Comparison of ENCODE assay signal across 19 cellular contexts in the genomic region with DNA sequence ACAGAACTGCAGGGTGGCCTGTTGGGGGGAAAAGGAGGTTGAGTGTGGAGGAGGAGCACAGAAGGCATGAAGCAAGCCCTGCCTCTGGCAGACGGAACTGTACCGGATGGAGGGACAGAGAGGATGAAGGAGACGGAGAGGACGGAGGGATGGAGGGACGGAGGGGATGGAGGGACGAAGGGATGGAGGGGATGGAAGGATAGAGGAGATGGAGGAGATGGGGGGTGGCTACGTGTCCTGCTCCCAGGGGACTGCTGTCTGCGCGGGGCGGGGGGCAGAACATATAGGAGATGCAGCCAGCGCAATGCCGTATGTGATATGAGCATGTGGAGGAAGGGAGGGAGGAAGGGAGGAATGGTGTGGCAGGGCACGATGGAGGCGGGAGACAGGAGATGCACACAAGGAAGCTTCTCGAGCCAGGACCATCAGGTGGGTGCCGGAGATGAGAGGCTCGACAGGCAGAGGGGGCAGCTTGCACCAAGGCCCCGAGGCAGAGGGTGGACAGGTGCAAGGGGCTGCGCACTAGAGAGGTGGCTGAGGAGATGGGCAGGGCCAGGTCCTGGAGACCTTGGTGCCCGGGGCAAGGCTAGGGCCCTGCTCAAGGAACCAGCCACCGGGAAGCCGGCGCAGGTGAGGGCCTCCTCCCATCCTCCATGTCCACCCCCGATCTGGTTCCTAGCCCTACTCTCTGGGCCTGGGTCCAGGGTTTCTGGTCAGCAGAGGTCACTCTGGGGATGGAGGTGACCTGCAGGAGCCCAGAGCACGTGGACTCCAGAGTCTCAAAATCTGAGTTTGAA. TPM values are rescaled to one million over a fixed set of nuclear protein-coding genes. Genes with fewer than 3 reads are reported as not detected.
DNase-seq lines count a peak whose midpoint lies in the region; TF ChIP-seq lines count a peak whose summit lies in the region.
"Had no signal": no experiment of that assay in that cellular context is flagged by ENCODE, and none has a peak within 500 bp of the region (broad histone marks: within the 10 kb centered on the region; RNA-seq: fewer than 3 reads in every experiment).

No MANE protein-coding gene starts in this region.

- H2BK12ac ChIP-seq in mesenchymal stem cell (ENCODE audit: low read length in 2 of 2) = no peak overlapping the region

- peaks cover 77 to 87% of the 10 kb centered on the region in 2 experiments for H3K36me3 ChIP-seq in mesenchymal stem cell (ENCODE audit: control insufficient read depth in 1 of 2, insufficient read depth in 2 of 2, low read depth in 1 of 2, low read length in 2 of 2)
- H3K36me3 ChIP-seq in tibial artery = peaks cover 48 to 83% (median 79%) of the 10 kb centered on the region in 3 donors
- peaks cover 7% of the 10 kb centered on the region for H3K36me3 ChIP-seq in colonic mucosa

- H3K27ac Mint-ChIP-seq in HFFc6 = peak overlapping the region; percentile 52; the same call in 1 of the 2 replicates
- peak overlapping the region; percentile 58 for H3K27ac Mint-ChIP-seq in activated T-helper 1 cell treated with anti-CD3 and anti-CD28 coated beads, Interleukin-12 subunit alpha, Interleukin-12 subunit beta, Interleukin-2, Interleukin-4 antibody, amounts not matched to agents 30 ng/mL and 10 ng/mL and 1 ng/mL, durations not matched to agents 14 hours and 24 hours and 36 hours
- H3K27ac Mint-ChIP-seq: activated CD4-positive, alpha-beta T cell treated with anti-CD3 and anti-CD28 coated beads, Interleukin-2, amount 10 ng/mL, durations not matched to agents 24 days and 14 days; activated naive CD8-positive, alpha-beta T cell treated with anti-CD3 and anti-CD28 coated beads, Interleukin-2, amount 50 U/mL, for 24 hours; activated T-cell treated with anti-CD3 and anti-CD28 coated beads, Interleukin-2, amount 50 U/mL, for 24 hours; stimulated activated naive CD8-positive, alpha-beta T cell treated with anti-CD3 and anti-CD28 coated beads, Interleukin-15, amount 100 ng/mL, for 72 hours had no signal

- H3K79me1 ChIP-seq in mesenchymal stem cell (replicated peaks; ENCODE audit: low read length, poor library complexity, severe bottlenecking) = peaks cover 28% of the 10 kb centered on the region

- H3K9me3 Mint-ChIP-seq in HFFc6 = no peaks in the 10 kb centered on the region
- H3K9me3 Mint-ChIP-seq in activated T-helper 1 cell treated with anti-CD3 and anti-CD28 coated beads, Interleukin-12 subunit alpha, Interleukin-12 subunit beta, Interleukin-2, Interleukin-4 antibody, amounts not matched to agents 30 ng/mL and 10 ng/mL and 1 ng/mL, durations not matched to agents 14 hours and 24 hours and 36 hours = no peaks in the 10 kb centered on the region
- H3K9me3 Mint-ChIP-seq: activated CD4-positive, alpha-beta T cell treated with anti-CD3 and anti-CD28 coated beads, Interleukin-2, amount 10 ng/mL, durations not matched to agents 24 days and 14 days; activated naive CD8-positive, alpha-beta T cell treated with anti-CD3 and anti-CD28 coated beads, Interleukin-2, amount 50 U/mL, for 24 hours; activated T-cell treated with anti-CD3 and anti-CD28 coated beads, Interleukin-2, amount 50 U/mL, for 24 hours; stimulated activated naive CD8-positive, alpha-beta T cell treated with anti-CD3 and anti-CD28 coated beads, Interleukin-15, amount 100 ng/mL, for 72 hours had no signal

- no peaks in the 10 kb centered on the region for H3K27me3 ChIP-seq in mesenchymal stem cell (ENCODE audit: control insufficient read depth in 1 of 2, insufficient read depth in 1 of 2, low read length in 2 of 2)
- no peaks in the 10 kb centered on the region for H3K27me3 ChIP-seq in tibial artery
- no peaks in the 10 kb centered on the region for H3K27me3 ChIP-seq in colonic mucosa
- H3K27me3 ChIP-seq: body of pancreas had no signal

- no peak overlapping the region for H3K4me3 Mint-ChIP-seq in HFFc6
- H3K4me3 Mint-ChIP-seq in activated T-helper 1 cell treated with anti-CD3 and anti-CD28 coated beads, Interleukin-12 subunit alpha, Interleukin-12 subunit beta, Interleukin-2, Interleukin-4 antibody, amounts not matched to agents 30 ng/mL and 10 ng/mL and 1 ng/mL, durations not matched to agents 14 hours and 24 hours and 36 hours = no peak overlapping the region
- H3K4me3 Mint-ChIP-seq: activated CD4-positive, alpha-beta T cell treated with anti-CD3 and anti-CD28 coated beads, Interleukin-2, amount 10 ng/mL, durations not matched to agents 24 days and 14 days; activated naive CD8-positive, alpha-beta T cell treated with anti-CD3 and anti-CD28 coated beads, Interleukin-2, amount 50 U/mL, for 24 hours; activated T-cell treated with anti-CD3 and anti-CD28 coated beads, Interleukin-2, amount 50 U/mL, for 24 hours; stimulated activated naive CD8-positive, alpha-beta T cell treated with anti-CD3 and anti-CD28 coated beads, Interleukin-15, amount 100 ng/mL, for 72 hours had no signal

- H3K14ac ChIP-seq in mesenchymal stem cell (ENCODE audit: low read length in 2 of 2) = no peak overlapping the region

- intact Hi-C loops in activated T-helper 1 cell treated with anti-CD3 and anti-CD28 coated beads, Interleukin-12 subunit alpha, Interleukin-12 subunit beta, Interleukin-2, Interleukin-4 antibody, amounts not matched to agents 30 ng/mL and 10 ng/mL and 1 ng/mL, durations not matched to agents 14 hours and 24 hours and 36 hours (cut with micrococcal nuclease) = no loop called here
- intact Hi-C loops in tibial artery (cut with DNase I; ENCODE audit: low total_unique reads) = no loop called here
- intact Hi-C loops in colonic mucosa (cut with DNase I) = no loop called here

- H3K4me1 ChIP-seq in mesenchymal stem cell (ENCODE audit: control insufficient read depth, insufficient read depth, low read depth, low read length) = peaks cover 30% of the 10 kb centered on the region
- H3K4me1 ChIP-seq in tibial artery = peaks cover 0 to 57% (median 8%) of the 10 kb centered on the region in 4 donors
- H3K4me1 ChIP-seq in colonic mucosa = peaks cover 25% of the 10 kb centered on the region

- peaks cover 34% of the 10 kb centered on the region for H3K36me3 Mint-ChIP-seq in HFFc6 (ENCODE audit: low read depth)
- peaks cover 14% of the 10 kb centered on the region for H3K36me3 Mint-ChIP-seq in activated T-helper 1 cell treated with anti-CD3 and anti-CD28 coated beads, Interleukin-12 subunit alpha, Interleukin-12 subunit beta, Interleukin-2, Interleukin-4 antibody, amounts not matched to agents 30 ng/mL and 10 ng/mL and 1 ng/mL, durations not matched to agents 14 hours and 24 hours and 36 hours (ENCODE audit: low read depth)

- DNase-seq in HFFc6 (no peak), mesenchymal stem cell (no peak), tibial artery (no peak), colonic mucosa (no peak), midbrain (lab: John Stamatoyannopoulos, UW) (no peak), DMS 273 (lab: John Stamatoyannopoulos, UW; ENCODE audit: unreplicated experiment) (no peak)
- DNase-seq in activated T-helper 1 cell treated with anti-CD3 and anti-CD28 coated beads, Interleukin-12 subunit alpha, Interleukin-12 subunit beta, Interleukin-2, Interleukin-4 antibody, amounts not matched to agents 30 ng/mL and 10 ng/mL and 1 ng/mL, durations not matched to agents 14 hours and 24 hours and 36 hours (ENCODE audit: low spot score) = no peak
- DNase-seq: activated CD4-positive, alpha-beta T cell treated with anti-CD3 and anti-CD28 coated beads, Interleukin-2, amount 10 ng/mL, durations not matched to agents 24 days and 14 days; activated naive CD8-positive, alpha-beta T cell treated with anti-CD3 and anti-CD28 coated beads, Interleukin-2, amount 50 U/mL, for 24 hours; activated T-cell treated with anti-CD3 and anti-CD28 coated beads, Interleukin-2, amount 50 U/mL, for 24 hours; body of pancreas; cerebellar nuclear complex; HCEC 1CT; NCI-H1436; psoas muscle; stimulated activated naive CD8-positive, alpha-beta T cell treated with anti-CD3 and anti-CD28 coated beads, Interleukin-15, amount 100 ng/mL, for 72 hours; T-helper 9 cell had no signal

- no peak overlapping the region for H3K4me2 ChIP-seq in mesenchymal stem cell (ENCODE audit: low read length, poor library complexity, severe bottlenecking)
- H3K4me2 ChIP-seq: KMS-11 had no signal

- no peak overlapping the region for H4K91ac ChIP-seq in mesenchymal stem cell (ENCODE audit: low read length)

- H3K27ac ChIP-seq in mesenchymal stem cell (ENCODE audit: low read length, poor library complexity, severe bottlenecking) (no peak overlapping the region), tibial artery (peak overlapping the region; percentile 8 to 67), colonic mucosa (no peak overlapping the region)
- H3K27ac ChIP-seq: KMS-11, VCaP had no signal

- WGBS in mesenchymal stem cell = 94% methylated on average over 25 of the region's 25 CpGs

- H3K9ac ChIP-seq in mesenchymal stem cell (ENCODE audit: low read length) = peak overlapping the region; percentile 23
- peak overlapping the region in 1 of 2 donors; percentile 14 for H3K9ac ChIP-seq in colonic mucosa (ENCODE audit: low read depth in 2 of 2, low read length in 2 of 2)
- H3K9ac ChIP-seq: KMS-11 had no signal

- H4K8ac ChIP-seq in mesenchymal stem cell (ENCODE audit: low read length) = no peak overlapping the region

- H3K4me3 ChIP-seq in mesenchymal stem cell (ENCODE audit: insufficient read depth in 1 of 2, low read depth in 1 of 2, low read length in 2 of 2) (no peak overlapping the region), tibial artery (no peak overlapping the region), colonic mucosa (no peak overlapping the region)
- H3K4me3 ChIP-seq: body of pancreas, psoas muscle had no signal

- H3K4ac ChIP-seq in mesenchymal stem cell (ENCODE audit: low read depth in 1 of 2, low read length in 2 of 2) = no peak overlapping the region

- no peak overlapping the region for H2BK15ac ChIP-seq in mesenchymal stem cell (ENCODE audit: low read depth, poor library complexity, severe bottlenecking)

- no peak overlapping the region for H2AK5ac ChIP-seq in mesenchymal stem cell (ENCODE audit: low read length, severe bottlenecking)

- no peaks in the 10 kb centered on the region for H3K9me3 ChIP-seq in mesenchymal stem cell (ENCODE audit: control insufficient read depth, low read length)
- no peaks in the 10 kb centered on the region for H3K9me3 ChIP-seq in tibial artery
- no peaks in the 10 kb centered on the region for H3K9me3 ChIP-seq in colonic mucosa
- H3K9me3 ChIP-seq: body of pancreas, psoas muscle had no signal

- H3K4me1 Mint-ChIP-seq in HFFc6 (ENCODE audit: low read depth) = peaks cover 31% of the 10 kb centered on the region
- peaks cover 7% of the 10 kb centered on the region for H3K4me1 Mint-ChIP-seq in activated T-helper 1 cell treated with anti-CD3 and anti-CD28 coated beads, Interleukin-12 subunit alpha, Interleukin-12 subunit beta, Interleukin-2, Interleukin-4 antibody, amounts not matched to agents 30 ng/mL and 10 ng/mL and 1 ng/mL, durations not matched to agents 14 hours and 24 hours and 36 hours (ENCODE audit: low read depth)

- H2AFZ ChIP-seq in mesenchymal stem cell (ENCODE audit: low read depth, low read length) = no peak overlapping the region

- no peak overlapping the region for H2BK120ac ChIP-seq in mesenchymal stem cell (ENCODE audit: low read depth, low read length)

- no peak overlapping the region for H2BK5ac ChIP-seq in mesenchymal stem cell (ENCODE audit: low read depth, low read length, poor library complexity, severe bottlenecking)

- no peak for TF ChIP-seq CTCF in HFFc6 (IDR thresholded peaks at IDR 0.05)
- TF ChIP-seq CTCF in tibial artery (IDR thresholded peaks at IDR 0.05) = no peak
- TF ChIP-seq CTCF in colonic mucosa (IDR thresholded peaks at IDR 0.05) = no peak

- H3K23ac ChIP-seq in mesenchymal stem cell (ENCODE audit: low read length in 2 of 2) = no peak overlapping the region

- H3K27me3 Mint-ChIP-seq in HFFc6 (ENCODE audit: insufficient read depth) = peaks cover 3% of the 10 kb centered on the region; the same call in 1 of the 2 replicates
- H3K27me3 Mint-ChIP-seq in activated T-helper 1 cell treated with anti-CD3 and anti-CD28 coated beads, Interleukin-12 subunit alpha, Interleukin-12 subunit beta, Interleukin-2, Interleukin-4 antibody, amounts not matched to agents 30 ng/mL and 10 ng/mL and 1 ng/mL, durations not matched to agents 14 hours and 24 hours and 36 hours (ENCODE audit: insufficient read depth) = no peaks in the 10 kb centered on the region
- H3K27me3 Mint-ChIP-seq: activated CD4-positive, alpha-beta T cell treated with anti-CD3 and anti-CD28 coated beads, Interleukin-2, amount 10 ng/mL, durations not matched to agents 24 days and 14 days; activated naive CD8-positive, alpha-beta T cell treated with anti-CD3 and anti-CD28 coated beads, Interleukin-2, amount 50 U/mL, for 24 hours; activated T-cell treated with anti-CD3 and anti-CD28 coated beads, Interleukin-2, amount 50 U/mL, for 24 hours; stimulated activated naive CD8-positive, alpha-beta T cell treated with anti-CD3 and anti-CD28 coated beads, Interleukin-15, amount 100 ng/mL, for 72 hours had no signal

- H3K18ac ChIP-seq in mesenchymal stem cell (ENCODE audit: low read depth in 1 of 2, low read length in 2 of 2) = no peak overlapping the region

RNA-seq across cellular contexts. Expression of a gene that starts 25.3 kb away (rescaled TPM):
- total RNA-seq in HFFc6 (2021; fragmentation: NEBNext Ultra II Directional; extraction: Animal tissue kit (Norgen Biotek cat#: 25700)) = 10 to 100 TPM; 17.2 to 24.1 (median 22.8) TPM
- 12.3 and 12.5 TPM in 2 replicates for total RNA-seq in activated T-helper 1 cell treated with anti-CD3 and anti-CD28 coated beads, Interleukin-12 subunit alpha, Interleukin-12 subunit beta, Interleukin-2, Interleukin-4 antibody, amounts not matched to agents 30 ng/mL and 10 ng/mL and 1 ng/mL, durations not matched to agents 14 hours and 24 hours and 36 hours
- polyA plus RNA-seq in mesenchymal stem cell (2013, experiment 1 of 2) = 9.1 TPM
- polyA plus RNA-seq in mesenchymal stem cell (2013, experiment 2 of 2) = 8.8 TPM
- 10 to 100 TPM in 1 of 2 donors, 1 to 10 TPM in 1; 5.2 to 41.7 TPM for total RNA-seq in colonic mucosa

RNA-seq across cellular contexts. Expression of a gene that starts 45.4 kb away (rescaled TPM):
- total RNA-seq in HFFc6 (2021; fragmentation: NEBNext Ultra II Directional; extraction: Animal tissue kit (Norgen Biotek cat#: 25700)) = 1 to 10 TPM; 4.1 to 6.6 (median 5.3) TPM
- total RNA-seq in activated T-helper 1 cell treated with anti-CD3 and anti-CD28 coated beads, Interleukin-12 subunit alpha, Interleukin-12 subunit beta, Interleukin-2, Interleukin-4 antibody, amounts not matched to agents 30 ng/mL and 10 ng/mL and 1 ng/mL, durations not matched to agents 14 hours and 24 hours and 36 hours = 34.8 and 34.9 TPM in 2 replicates
- polyA plus RNA-seq in mesenchymal stem cell (2013, experiment 1 of 2) = 3.7 TPM
- 4.4 TPM for polyA plus RNA-seq in mesenchymal stem cell (2013, experiment 2 of 2)
- 10 to 100 TPM; 24.1 to 38.5 TPM for total RNA-seq in colonic mucosa

RNA-seq across cellular contexts. Expression of a gene that starts 45.8 kb away (rescaled TPM):
- 100 to 1,000 TPM; 104 to 125 (median 111) TPM for total RNA-seq in HFFc6 (2021; fragmentation: NEBNext Ultra II Directional; extraction: Animal tissue kit (Norgen Biotek cat#: 25700))
- 36.6 and 39.1 TPM in 2 replicates for total RNA-seq in activated T-helper 1 cell treated with anti-CD3 and anti-CD28 coated beads, Interleukin-12 subunit alpha, Interleukin-12 subunit beta, Interleukin-2, Interleukin-4 antibody, amounts not matched to agents 30 ng/mL and 10 ng/mL and 1 ng/mL, durations not matched to agents 14 hours and 24 hours and 36 hours
- polyA plus RNA-seq in mesenchymal stem cell (2013, experiment 1 of 2) = 71.3 TPM
- polyA plus RNA-seq in mesenchymal stem cell (2013, experiment 2 of 2) = 71.6 TPM
- total RNA-seq in colonic mucosa = 10 to 100 TPM; 58.8 to 61.6 TPM

Comparison
In these comparisons a context has a peak if more than half of its experiments do, and no peak if none do; other contexts are left out.
1. H3K27ac ChIP-seq: peak in tibial artery (2 of 2); none in mesenchymal stem cell (single experiment) and colonic mucosa (single experiment).